1 cellular context compared by ENCODE assay signal in the genomic region with DNA sequence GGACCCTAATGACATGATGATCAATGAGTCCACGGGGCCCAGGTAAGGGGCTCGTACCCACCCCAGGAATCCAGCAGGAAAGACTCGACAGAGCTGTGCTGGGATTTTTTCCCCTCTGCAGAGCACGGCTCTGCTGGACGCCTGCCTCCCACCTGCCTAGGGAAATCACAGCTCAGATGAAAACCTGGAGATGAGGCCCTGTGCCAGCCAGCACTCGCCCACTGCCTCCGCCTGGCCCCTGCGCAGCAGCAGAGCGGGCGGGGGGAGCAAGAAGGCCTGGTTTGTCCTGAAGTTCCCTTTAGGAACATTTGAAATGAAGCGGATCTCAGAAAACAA.
TF ChIP-seq lines count a peak whose summit lies in the region.

No MANE protein-coding gene starts in this region.

TF ChIP-seq in GM12891, 5 proteins besides CTCF, POLR2A, EP300 and RAD21 (continued from another document):
- TF ChIP-seq POU2F2 (IDR thresholded peaks at IDR 0.05; ENCODE audit: low read depth, low read length) = no peak
